ENCODE assay signal across 13 cellular contexts in genomic region chr18:75554112-75554511, GRCh38.
A peak's percentile ranks its signal among the peaks of the same experiment; 100 is the strongest.
DNase-seq lines count a peak whose midpoint lies in the region; ATAC-seq and TF ChIP-seq lines count a peak whose summit lies in the region.
"Had no signal": no experiment of that assay in that cellular context is flagged by ENCODE, and none has a peak within 500 bp of the region (broad histone marks: within the 10 kb centered on the region; RNA-seq: fewer than 3 reads in every experiment).

No MANE protein-coding gene starts in this region.

- no peak overlapping the region for H3K27ac Mint-ChIP-seq in WTC11
- H3K27ac Mint-ChIP-seq in naive thymus-derived CD8-positive, alpha-beta T cell = no peak overlapping the region
- H3K27ac Mint-ChIP-seq: CD4-positive, CD25-positive, alpha-beta regulatory T cell had no signal

- CTCF ChIA-PET in WTC11 (lab: Charles Lee) = no interaction called here

- no peak overlapping the region for H3K9ac ChIP-seq in iPS-20b (ENCODE audit: low read depth, low read length)
- H3K9ac ChIP-seq: BLaER1 treated with 17β-estradiol and CSF1 and Interleukin-3, amounts not matched to agents 10 nM and 100 nM had no signal

- no peak for TF ChIP-seq CTCF in WTC11 (IDR thresholded peaks at IDR 0.05)

- peak; percentile 15 for DNase-seq in NCI-H748 (lab: John Stamatoyannopoulos, UW; ENCODE audit: unreplicated experiment)
- no peak for DNase-seq in NCI-H748 treated with DMSO at 0.1 percent for 48 hours (lab: John Stamatoyannopoulos, UW)
- DNase-seq in WTC11 (ENCODE audit: low spot score) = no peak
- no peak for DNase-seq in DMS79 (lab: John Stamatoyannopoulos, UW)
- no peak for DNase-seq in naive thymus-derived CD8-positive, alpha-beta T cell
- DNase-seq: ACHN; CD4-positive, CD25-positive, alpha-beta regulatory T cell; DMS53; GOT3; H9 had no signal

- no peaks in the 10 kb centered on the region for H3K27me3 ChIP-seq in iPS-20b (ENCODE audit: insufficient read depth, low read length)
- H3K27me3 ChIP-seq: BLaER1 treated with 17β-estradiol and CSF1 and Interleukin-3, amounts not matched to agents 10 nM and 100 nM had no signal

- H3K4me1 ChIP-seq in iPS-20b (ENCODE audit: insufficient read depth, low read length) = peaks cover 10% of the 10 kb centered on the region; the same call in 1 of the 2 replicates

- H3K27me3 Mint-ChIP-seq in WTC11 (ENCODE audit: low read depth) = peaks cover 8% of the 10 kb centered on the region
- H3K27me3 Mint-ChIP-seq in naive thymus-derived CD8-positive, alpha-beta T cell = peaks cover 11 to 23% (median 16%) of the 10 kb centered on the region in 5 donors

- no peaks in the 10 kb centered on the region for H3K36me3 Mint-ChIP-seq in WTC11
- H3K36me3 Mint-ChIP-seq in naive thymus-derived CD8-positive, alpha-beta T cell = no peaks in the 10 kb centered on the region
- H3K36me3 Mint-ChIP-seq: CD4-positive, CD25-positive, alpha-beta regulatory T cell had no signal

- H3K4me3 ChIP-seq in iPS-20b (ENCODE audit: low read length) = 0 out of 2 replicates have a peak overlapping the region, but pooled peaks have one; percentile 14
- H3K4me3 ChIP-seq: BLaER1 treated with 17β-estradiol and CSF1 and Interleukin-3, amounts not matched to agents 10 nM and 100 nM had no signal

- H3K27ac ChIP-seq in iPS-20b (ENCODE audit: low read length) = no peak overlapping the region
- H3K27ac ChIP-seq: BLaER1 treated with 17β-estradiol and CSF1 and Interleukin-3, amounts not matched to agents 10 nM and 100 nM had no signal

- POLR2A ChIA-PET in WTC11 (lab: Charles Lee) = no interaction called here
- POLR2A ChIA-PET in naive thymus-derived CD8-positive, alpha-beta T cell (lab: Charles Lee) = no interaction called here

- no peak overlapping the region for H3K4me3 Mint-ChIP-seq in WTC11
- no peak overlapping the region for H3K4me3 Mint-ChIP-seq in naive thymus-derived CD8-positive, alpha-beta T cell
- H3K4me3 Mint-ChIP-seq: CD4-positive, CD25-positive, alpha-beta regulatory T cell; H9 had no signal

- no peaks in the 10 kb centered on the region for H3K36me3 ChIP-seq in iPS-20b (ENCODE audit: insufficient read depth, low read depth, low read length)
- H3K36me3 ChIP-seq: BLaER1 treated with 17β-estradiol and CSF1 and Interleukin-3, amounts not matched to agents 10 nM and 100 nM had no signal

- peaks cover 43% of the 10 kb centered on the region for H3K4me1 Mint-ChIP-seq in WTC11
- H3K4me1 Mint-ChIP-seq in naive thymus-derived CD8-positive, alpha-beta T cell = peaks cover 0 to 2% (median 0%) of the 10 kb centered on the region in 4 donors
- H3K4me1 Mint-ChIP-seq: CD4-positive, CD25-positive, alpha-beta regulatory T cell had no signal

- ATAC-seq in WTC11 = peak; percentile 66
- ATAC-seq in HG02973 (IDR thresholded peaks at IDR 0.05; ENCODE audit: unreplicated experiment) = no peak
- ATAC-seq in naive thymus-derived CD8-positive, alpha-beta T cell = no peak

- peaks cover 10% of the 10 kb centered on the region for H3K9me3 Mint-ChIP-seq in WTC11
- no peaks in the 10 kb centered on the region for H3K9me3 Mint-ChIP-seq in naive thymus-derived CD8-positive, alpha-beta T cell
- H3K9me3 Mint-ChIP-seq: H9 had no signal

- H3K9me3 ChIP-seq in iPS-20b (ENCODE audit: insufficient read depth, low read depth, low read length) = no peaks in the 10 kb centered on the region
- H3K9me3 ChIP-seq: BLaER1 treated with 17β-estradiol and CSF1 and Interleukin-3, amounts not matched to agents 10 nM and 100 nM had no signal

TF ChIP-seq in WTC11, 78 proteins besides CTCF, POLR2A, EP300 and RAD21:
- TF ChIP-seq ZMAT4 (CRISPR knock-in tag; IDR thresholded peaks at IDR 0.05) = no peak
- TF ChIP-seq ZNF423 (CRISPR knock-in tag; IDR thresholded peaks at IDR 0.05) = peak; percentile 24; the same call in 1 of the 2 replicates
- TF ChIP-seq ZNF317 (CRISPR knock-in tag; IDR thresholded peaks at IDR 0.05; ENCODE audit: borderline replicate concordance, low read depth) = no peak
- no peak for TF ChIP-seq SMAD4 (CRISPR knock-in tag; IDR thresholded peaks at IDR 0.05)
